ENCODE assay signal across 9 cellular contexts in the genomic region with DNA sequence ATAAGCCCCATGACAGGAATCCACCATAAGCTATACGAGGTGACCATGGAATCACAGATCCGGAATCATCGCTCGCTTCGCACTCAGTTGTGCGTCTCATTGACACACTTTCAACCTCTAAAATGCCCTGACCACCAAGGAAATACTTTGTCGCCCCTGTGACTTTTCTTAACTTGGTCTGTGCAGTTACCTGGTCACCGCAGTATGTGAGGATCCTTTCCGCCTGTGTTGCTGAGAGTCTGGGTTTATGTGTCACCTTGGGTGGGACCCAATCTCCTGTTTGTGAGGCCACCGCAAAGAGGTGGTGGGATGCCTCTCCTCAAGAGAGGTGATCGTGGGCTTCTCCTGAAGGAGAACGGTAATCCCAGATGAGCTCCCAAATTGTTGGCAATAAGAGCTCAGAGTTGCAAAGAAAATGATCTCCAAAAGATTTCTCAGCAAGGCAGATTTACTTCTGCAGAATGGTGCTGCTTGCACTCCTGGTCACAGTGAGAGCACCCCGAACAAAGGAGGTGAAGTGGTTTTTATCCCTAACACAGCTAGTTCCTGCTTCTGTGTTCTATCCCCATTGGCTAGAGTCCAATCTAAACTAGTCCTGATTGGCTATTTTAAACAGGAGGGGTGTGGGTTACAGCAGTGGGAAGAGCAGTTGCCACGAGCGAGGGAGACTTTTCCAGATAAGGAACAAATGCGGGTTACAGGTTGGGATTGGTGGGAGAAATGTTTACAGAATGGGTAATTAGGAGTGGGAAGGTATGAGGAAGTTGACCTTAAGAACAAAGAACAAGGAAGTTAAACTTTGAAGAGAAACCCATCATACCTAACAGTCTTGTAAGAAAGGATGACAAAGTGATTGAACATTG. TPM values are rescaled to one million over a fixed set of nuclear protein-coding genes. Genes with fewer than 3 reads are reported as not detected.
DNase-seq lines count a peak whose midpoint lies in the region; ATAC-seq and TF ChIP-seq lines count a peak whose summit lies in the region.
"Had no signal": no experiment of that assay in that cellular context is flagged by ENCODE, and none has a peak within 500 bp of the region (broad histone marks: within the 10 kb centered on the region; RNA-seq: fewer than 3 reads in every experiment).

No MANE protein-coding gene starts in this region.

- H3K9me3 ChIP-seq in vagina = peaks cover 17% of the 10 kb centered on the region

- H3K36me3 Mint-ChIP-seq in activated naive CD8-positive, alpha-beta T cell treated with anti-CD3 and anti-CD28 coated beads, Interleukin-2, amount 10 ng/mL, durations not matched to agents 7 days and 5 days = peaks cover 95% of the 10 kb centered on the region
- H3K36me3 Mint-ChIP-seq in naive B cell = peaks cover 88 to 95% of the 10 kb centered on the region in 2 donors

- ATAC-seq in activated naive CD8-positive, alpha-beta T cell treated with anti-CD3 and anti-CD28 coated beads, Interleukin-2, amount 10 ng/mL, durations not matched to agents 7 days and 5 days (ENCODE audit: low read depth) = no peak
- ATAC-seq in naive B cell (ENCODE audit: low read depth in 2 of 2) = no peak

- POLR2A ChIA-PET in activated naive CD8-positive, alpha-beta T cell treated with anti-CD3 and anti-CD28 coated beads, Interleukin-2, amount 10 ng/mL, durations not matched to agents 7 days and 5 days (lab: Charles Lee) = interaction anchor here (0.6 to 2.3 kb wide), 5 partner anchors 9 to 16 kb away, joined by 3 to 12 read pairs (median 5); partner anchors contain the start of gene ZNFX1

- peaks cover 0 to 94% of the 10 kb centered on the region in 2 donors for H3K36me3 ChIP-seq in vagina

- no peak for TF ChIP-seq CTCF in vagina (IDR thresholded peaks at IDR 0.05)

- peaks cover 54% of the 10 kb centered on the region for H3K4me1 Mint-ChIP-seq in activated naive CD8-positive, alpha-beta T cell treated with anti-CD3 and anti-CD28 coated beads, Interleukin-2, amount 10 ng/mL, durations not matched to agents 7 days and 5 days
- peaks cover 39 to 63% (median 48%) of the 10 kb centered on the region in 3 donors for H3K4me1 Mint-ChIP-seq in naive B cell

- no peak overlapping the region for H3K4me3 ChIP-seq in vagina

- no peak overlapping the region for H3K27ac ChIP-seq in vagina

- H3K27me3 Mint-ChIP-seq in activated naive CD8-positive, alpha-beta T cell treated with anti-CD3 and anti-CD28 coated beads, Interleukin-2, amount 10 ng/mL, durations not matched to agents 7 days and 5 days = no peaks in the 10 kb centered on the region
- H3K27me3 Mint-ChIP-seq in naive B cell = no peaks in the 10 kb centered on the region

- DNase-seq in EH (ENCODE audit: low read depth) (peak; percentile 24), Kasumi-1 (lab: John Stamatoyannopoulos, UW) (peak; percentile 56 to 67), naive B cell (no peak), NCI-H2081 treated with DMSO at 0.1 percent for 48 hours (lab: John Stamatoyannopoulos, UW) (no peak), NCI-H748 treated with DMSO at 0.1 percent for 48 hours (lab: John Stamatoyannopoulos, UW) (no peak), vagina (ENCODE audit: extremely low spot score in 2 of 2) (no peak), C1 segment of cervical spinal cord (lab: John Stamatoyannopoulos, UW) (no peak)
- no peak for DNase-seq in activated naive CD8-positive, alpha-beta T cell treated with anti-CD3 and anti-CD28 coated beads, Interleukin-2, amount 10 ng/mL, durations not matched to agents 7 days and 5 days
- DNase-seq: stimulated activated CD4-positive, alpha-beta T cell treated with anti-CD3 and anti-CD28 coated beads, Interleukin-12 subunit alpha, Interleukin-12 subunit beta, amount 100 ng/mL, for 4 hours had no signal

- peak overlapping the region; percentile 14 for H3K4me3 Mint-ChIP-seq in activated naive CD8-positive, alpha-beta T cell treated with anti-CD3 and anti-CD28 coated beads, Interleukin-2, amount 10 ng/mL, durations not matched to agents 7 days and 5 days
- peak overlapping the region in 2 of 8 donors; percentile 24 to 66 for H3K4me3 Mint-ChIP-seq in naive B cell

- intact Hi-C loops in vagina (cut with DNase I) = no loop called here

- peaks cover 33% of the 10 kb centered on the region for H3K4me1 ChIP-seq in vagina

- peaks cover 35% of the 10 kb centered on the region for H3K9me3 Mint-ChIP-seq in activated naive CD8-positive, alpha-beta T cell treated with anti-CD3 and anti-CD28 coated beads, Interleukin-2, amount 10 ng/mL, durations not matched to agents 7 days and 5 days
- peaks cover 35 to 69% (median 62%) of the 10 kb centered on the region in 7 donors for H3K9me3 Mint-ChIP-seq in naive B cell

- H3K27ac Mint-ChIP-seq in activated naive CD8-positive, alpha-beta T cell treated with anti-CD3 and anti-CD28 coated beads, Interleukin-2, amount 10 ng/mL, durations not matched to agents 7 days and 5 days = peak overlapping the region; percentile 32
- peak overlapping the region in 4 of 6 donors; percentile 34 to 88 (median 74) for H3K27ac Mint-ChIP-seq in naive B cell

- H3K27me3 ChIP-seq in vagina = no peaks in the 10 kb centered on the region

- TF ChIP-seq POLR2A in vagina (IDR thresholded peaks at IDR 0.05) = no peak

RNA-seq across cellular contexts. Expression of gene ZNFX1, which starts 9.1 kb away (rescaled TPM):
- total RNA-seq in activated naive CD8-positive, alpha-beta T cell treated with anti-CD3 and anti-CD28 coated beads, Interleukin-2, amount 10 ng/mL, durations not matched to agents 7 days and 5 days = 10 to 100 TPM; 64.2 to 66.6 TPM
- polyA plus RNA-seq in naive B cell (ENCODE audit: low read depth in 6 of 6) = 10 to 100 TPM; 18.2 to 41.8 (median 22.7) TPM
- 27.5 TPM for total RNA-seq in vagina

Comparison
In these comparisons a context has a peak if more than half of its experiments do, and no peak if none do; other contexts are left out.
1. DNase-seq: peak in EH (single experiment) and Kasumi-1 (2 of 2); none in activated naive CD8-positive, alpha-beta T cell treated with anti-CD3 and anti-CD28 coated beads, Interleukin-2, amount 10 ng/mL, durations not matched to agents 7 days and 5 days (single experiment), naive B cell (single experiment), NCI-H2081 treated with DMSO at 0.1 percent for 48 hours (single experiment), NCI-H748 treated with DMSO at 0.1 percent for 48 hours (single experiment), vagina (0 of 2) and C1 segment of cervical spinal cord (0 of 14).